Comparison of ENCODE assay signal across 13 cellular contexts in genomic region chr1:80892452-80892995, GRCh38.
DNase-seq lines count a peak whose midpoint lies in the region; ATAC-seq and TF ChIP-seq lines count a peak whose summit lies in the region.
"Had no signal": no experiment of that assay in that cellular context is flagged by ENCODE, and none has a peak within 500 bp of the region (broad histone marks: within the 10 kb centered on the region; RNA-seq: fewer than 3 reads in every experiment).

No MANE protein-coding gene starts in this region.

- no peaks in the 10 kb centered on the region for H3F3A ChIP-seq in neural cell (ENCODE audit: insufficient read depth, low read length, poor library complexity, severe bottlenecking)

- TF ChIP-seq CTCF in Caco-2 (IDR thresholded peaks at IDR 0.05; ENCODE audit: insufficient read depth in 1 of 2, low read depth in 1 of 2, low read length in 1 of 2, severe bottlenecking in 1 of 2, unreplicated experiment in 1 of 2), result no peak
- TF ChIP-seq CTCF in dorsolateral prefrontal cortex (IDR thresholded peaks at IDR 0.05 in 54 of 56, conservative IDR thresholded peaks at IDR 0.05 in 2 of 56; ENCODE audit: low read depth in 1 of 56, partially characterized antibody in 56 of 56), result no peak
- TF ChIP-seq CTCF in neural cell (IDR thresholded peaks at IDR 0.05; ENCODE audit: poor library complexity, severe bottlenecking), result no peak

- H3K27ac Mint-ChIP-seq in Caco-2 (ENCODE audit: unreplicated experiment), result peak overlapping the region; percentile 71

- no peak for ATAC-seq in GM18870 (IDR thresholded peaks at IDR 0.05; ENCODE audit: unreplicated experiment)
- no peak for ATAC-seq in HG03460 (IDR thresholded peaks at IDR 0.05; ENCODE audit: unreplicated experiment)

- H3K27me3 Mint-ChIP-seq in Caco-2 (ENCODE audit: insufficient read depth, unreplicated experiment), result no peaks in the 10 kb centered on the region

- H2AFZ ChIP-seq in neural cell (ENCODE audit: low read depth, low read length), result peak overlapping the region; percentile 3

- no peak overlapping the region for H3K9ac ChIP-seq in neural cell (ENCODE audit: low read length)

- CTCF ChIA-PET in Caco-2 (lab: Charles Lee), result no interaction called here

- H3K27ac ChIP-seq in dorsolateral prefrontal cortex (peak overlapping the region in 31 of 59 donors; percentile 2 to 74 (median 42)), neural cell (ENCODE audit: low read length) (no peak overlapping the region)
- H3K27ac ChIP-seq: left ventricle myocardium inferior had no signal

- no peaks in the 10 kb centered on the region for H3K9me3 ChIP-seq in Caco-2
- no peaks in the 10 kb centered on the region for H3K9me3 ChIP-seq in neural cell (ENCODE audit: low read length)
- H3K9me3 ChIP-seq: gastroesophageal sphincter, left ventricle myocardium inferior had no signal

- POLR2A ChIA-PET in Caco-2 (lab: Charles Lee), result no interaction called here

- BruUV-seq in Caco-2 (replicated peaks; lab: Mats Ljungman, UMichigan), result no TSS peak

- H3K36me3 Mint-ChIP-seq in Caco-2 (ENCODE audit: insufficient read depth, unreplicated experiment), result no peaks in the 10 kb centered on the region

- H3K4me1 Mint-ChIP-seq in Caco-2 (ENCODE audit: low read depth, unreplicated experiment), result peaks cover 6% of the 10 kb centered on the region

- H3K4me3 ChIP-seq in Caco-2 (ENCODE audit: low read depth, low read length), result no peak overlapping the region
- peak overlapping the region in 1 of 59 donors; percentile 20 for H3K4me3 ChIP-seq in dorsolateral prefrontal cortex
- no peak overlapping the region for H3K4me3 ChIP-seq in neural cell (ENCODE audit: low read length)
- H3K4me3 ChIP-seq: gastroesophageal sphincter, left ventricle myocardium inferior had no signal

- no peak overlapping the region for H3K4me2 ChIP-seq in neural cell (ENCODE audit: low read length)

- no peaks in the 10 kb centered on the region for H3K79me2 ChIP-seq in neural cell (replicated peaks; ENCODE audit: insufficient read depth, low read length)

- intact Hi-C loops in Caco-2 (cut with micrococcal nuclease; ENCODE audit: unreplicated experiment) (no loop called here), dorsolateral prefrontal cortex (cut with DNase I) (no loop called here)

- H3K4me3 Mint-ChIP-seq in Caco-2 (ENCODE audit: unreplicated experiment), result no peak overlapping the region

- no peaks in the 10 kb centered on the region for H4K20me1 ChIP-seq in neural cell (ENCODE audit: insufficient read depth)

- no peaks in the 10 kb centered on the region for H3K9me2 ChIP-seq in neural cell (ENCODE audit: insufficient read depth, low read length)

- H3K9me3 Mint-ChIP-seq in Caco-2 (ENCODE audit: unreplicated experiment), result no peaks in the 10 kb centered on the region

- H3K27me3 ChIP-seq in Caco-2 (replicated peaks; ENCODE audit: control insufficient read depth, insufficient read depth, low read length) (no peaks in the 10 kb centered on the region), dorsolateral prefrontal cortex (no peaks in the 10 kb centered on the region), neural cell (ENCODE audit: insufficient read depth, low read depth, low read length) (no peaks in the 10 kb centered on the region)
- H3K27me3 ChIP-seq: gastroesophageal sphincter had no signal

- DNase-seq in Caco-2, result no peak
- peak; percentile 27 for DNase-seq in KG1 (lab: John Stamatoyannopoulos, UW)
- no peak for DNase-seq in dorsolateral prefrontal cortex
- DNase-seq in SW 1271 (lab: John Stamatoyannopoulos, UW), result no peak
- no peak for DNase-seq in NCI-H2196 (lab: John Stamatoyannopoulos, UW; ENCODE audit: unreplicated experiment)
- DNase-seq: activated naive CD4-positive, alpha-beta T cell treated with anti-CD3 and anti-CD28 coated beads, Interleukin-2, amount 50 U/mL, for 16 hours; AML-193; left ventricle myocardium inferior; stimulated activated CD8-positive, alpha-beta memory T cell treated with anti-CD3 and anti-CD28 coated beads, Interleukin-4, amount 100 ng/mL, for 48 hours had no signal

- TF ChIP-seq EP300 in neural cell (conservative IDR thresholded peaks at IDR 0.05; ENCODE audit: poor library complexity, severe bottlenecking), result no peak

- no peaks in the 10 kb centered on the region for H3K36me3 ChIP-seq in Caco-2 (ENCODE audit: control insufficient read depth, insufficient read depth, low read length)
- no peaks in the 10 kb centered on the region for H3K36me3 ChIP-seq in neural cell (ENCODE audit: insufficient read depth, low read length)
- H3K36me3 ChIP-seq: gastroesophageal sphincter, left ventricle myocardium inferior had no signal

- no peaks in the 10 kb centered on the region for H3K4me1 ChIP-seq in Caco-2
- H3K4me1 ChIP-seq: left ventricle myocardium inferior had no signal

- no peak for TF ChIP-seq RAD21 in neural cell (conservative IDR thresholded peaks at IDR 0.05)

TF ChIP-seq in neural cell, 6 proteins besides CTCF, POLR2A, EP300 and RAD21:
- TF ChIP-seq POLR2AphosphoS5 (IDR thresholded peaks at IDR 0.05) (no peak), REST (IDR thresholded peaks at IDR 0.05; ENCODE audit: borderline replicate concordance) (no peak), EZH2 (IDR thresholded peaks at IDR 0.05; ENCODE audit: borderline replicate concordance, insufficient read depth, low read length, poor library complexity, severe bottlenecking) (no peak), SMC3 (conservative IDR thresholded peaks at IDR 0.05; ENCODE audit: poor library complexity) (no peak), TAF1 (IDR thresholded peaks at IDR 0.05; ENCODE audit: low read depth) (no peak), MXI1 (conservative IDR thresholded peaks at IDR 0.05; ENCODE audit: poor library complexity, severe bottlenecking) (no peak)
